ENCODE assay signal across 23 cellular contexts in genomic region chr17:2691965-2692780, GRCh38. TPM values are rescaled to one million over a fixed set of nuclear protein-coding genes. Genes with fewer than 3 reads are reported as not detected.
DNase-seq lines count a peak whose midpoint lies in the region; ATAC-seq and TF ChIP-seq lines count a peak whose summit lies in the region.
"Had no signal": no experiment of that assay in that cellular context is flagged by ENCODE, and none has a peak within 500 bp of the region (broad histone marks: within the 10 kb centered on the region; RNA-seq: fewer than 3 reads in every experiment).

No MANE protein-coding gene starts in this region.

- H3K4me3 ChIP-seq in lower leg skin (ENCODE audit: low read depth, poor library complexity, severe bottlenecking) = no peak overlapping the region
- no peak overlapping the region for H3K4me3 ChIP-seq in upper lobe of right lung
- H3K4me3 ChIP-seq: adrenal gland, dorsolateral prefrontal cortex, SJCRH30, thyroid gland had no signal

- 89 to 90% methylated on average over 48 to 52 of the region's 71 CpGs for WGBS in lower leg skin, 2 donors

- H3K36me3 Mint-ChIP-seq in natural killer cell (no peaks in the 10 kb centered on the region), T-helper 17 cell (ENCODE audit: low read depth) (no peaks in the 10 kb centered on the region)
- H3K36me3 Mint-ChIP-seq in natural killer cell treated with Interleukin-12 subunit alpha and Interleukin-12 subunit beta and Interleukin-15 and Interleukin-18, amount 100 ng/mL, for 72 hours = no peaks in the 10 kb centered on the region
- H3K36me3 Mint-ChIP-seq in activated CD8-positive, alpha-beta memory T cell treated with anti-CD3 and anti-CD28 coated beads, Interleukin-2, amount 10 ng/mL, durations not matched to agents 7 days and 5 days = peaks cover 14% of the 10 kb centered on the region

- peaks cover 66% of the 10 kb centered on the region for H3K36me3 ChIP-seq in upper lobe of right lung
- H3K36me3 ChIP-seq: SJCRH30 had no signal

- DNase-seq in natural killer cell (peak; percentile 12), lower leg skin (ENCODE audit: low spot score in 2 of 2) (peak; percentile 15 to 82), upper lobe of right lung (peak; percentile 59), NCI-H2029 treated with DMSO at 0.1 percent for 48 hours (lab: John Stamatoyannopoulos, UW) (no peak), T-helper 17 cell (no peak)
- no peak for DNase-seq in natural killer cell treated with Interleukin-12 subunit alpha and Interleukin-12 subunit beta and Interleukin-15 and Interleukin-18, amount 100 ng/mL, for 72 hours (ENCODE audit: low spot score)
- peak; percentile 39 for DNase-seq in activated CD8-positive, alpha-beta memory T cell treated with anti-CD3 and anti-CD28 coated beads, Interleukin-2, amount 10 ng/mL, durations not matched to agents 7 days and 5 days
- DNase-seq in stimulated activated CD8-positive, alpha-beta memory T cell treated with anti-CD3 and anti-CD28 coated beads, Interleukin-4, amount 100 ng/mL, for 48 hours = no peak
- DNase-seq: activated CD4-positive, CD25-positive, alpha-beta regulatory T cell; foreskin keratinocyte; hippocampal formation; midbrain; NCI-H2171; NCI-H69; SJCRH30; thyroid gland had no signal

- H3K4me3 Mint-ChIP-seq in natural killer cell (no peak overlapping the region), T-helper 17 cell (no peak overlapping the region)
- no peak overlapping the region for H3K4me3 Mint-ChIP-seq in natural killer cell treated with Interleukin-12 subunit alpha and Interleukin-12 subunit beta and Interleukin-15 and Interleukin-18, amount 100 ng/mL, for 72 hours
- H3K4me3 Mint-ChIP-seq in activated CD8-positive, alpha-beta memory T cell treated with anti-CD3 and anti-CD28 coated beads, Interleukin-2, amount 10 ng/mL, durations not matched to agents 7 days and 5 days = no peak overlapping the region
- H3K4me3 Mint-ChIP-seq: neural crest cell; T-helper 2 cell treated with Interferon-gamma antibody and Interleukin-4, amounts not matched to agents 5 μg/mL and 100 μg/mL, for 36 hours had no signal

- H3K27me3 ChIP-seq in upper lobe of right lung = no peaks in the 10 kb centered on the region
- H3K27me3 ChIP-seq: adrenal gland, dorsolateral prefrontal cortex, foreskin keratinocyte, SJCRH30, thyroid gland had no signal

- TF ChIP-seq CTCF in natural killer cell (IDR thresholded peaks at IDR 0.05) (no peak), lower leg skin (IDR thresholded peaks at IDR 0.05) (no peak), upper lobe of right lung (IDR thresholded peaks at IDR 0.05) (no peak)

- peaks cover 21% of the 10 kb centered on the region for H3K4me1 ChIP-seq in upper lobe of right lung
- H3K4me1 ChIP-seq: foreskin keratinocyte, SJCRH30 had no signal

- intact Hi-C loops in natural killer cell (cut with micrococcal nuclease) = no loop called here
- intact Hi-C loops in lower leg skin (cut with DNase I; ENCODE audit: low total_unique reads) = no loop called here
- intact Hi-C loops in upper lobe of right lung (cut with DNase I) = no loop called here

- ATAC-seq in natural killer cell = no peak
- no peak for ATAC-seq in natural killer cell treated with Interleukin-12 subunit alpha and Interleukin-12 subunit beta and Interleukin-15 and Interleukin-18, amount 100 ng/mL, for 72 hours
- ATAC-seq in activated CD8-positive, alpha-beta memory T cell treated with anti-CD3 and anti-CD28 coated beads, Interleukin-2, amount 10 ng/mL, durations not matched to agents 7 days and 5 days = no peak
- no peak for ATAC-seq in upper lobe of right lung
- ATAC-seq in T-helper 17 cell = no peak
- ATAC-seq: foreskin keratinocyte had no signal

- H3K4me1 Mint-ChIP-seq in natural killer cell (peaks cover 4 to 24% of the 10 kb centered on the region in 2 donors), T-helper 17 cell (peaks cover 7% of the 10 kb centered on the region)
- H3K4me1 Mint-ChIP-seq in natural killer cell treated with Interleukin-12 subunit alpha and Interleukin-12 subunit beta and Interleukin-15 and Interleukin-18, amount 100 ng/mL, for 72 hours (ENCODE audit: low read depth in 2 of 2) = peaks cover 6 to 18% of the 10 kb centered on the region in 2 donors
- H3K4me1 Mint-ChIP-seq in activated CD8-positive, alpha-beta memory T cell treated with anti-CD3 and anti-CD28 coated beads, Interleukin-2, amount 10 ng/mL, durations not matched to agents 7 days and 5 days = peaks cover 21% of the 10 kb centered on the region

- H3K27me3 Mint-ChIP-seq in natural killer cell (ENCODE audit: low read depth in 2 of 2) (no peaks in the 10 kb centered on the region), T-helper 17 cell (no peaks in the 10 kb centered on the region)
- no peaks in the 10 kb centered on the region for H3K27me3 Mint-ChIP-seq in natural killer cell treated with Interleukin-12 subunit alpha and Interleukin-12 subunit beta and Interleukin-15 and Interleukin-18, amount 100 ng/mL, for 72 hours
- H3K27me3 Mint-ChIP-seq in activated CD8-positive, alpha-beta memory T cell treated with anti-CD3 and anti-CD28 coated beads, Interleukin-2, amount 10 ng/mL, durations not matched to agents 7 days and 5 days = no peaks in the 10 kb centered on the region

- no peak for TF ChIP-seq POLR2A in lower leg skin (IDR thresholded peaks at IDR 0.05)

- H3K9me3 Mint-ChIP-seq in natural killer cell = no peaks in the 10 kb centered on the region
- no peaks in the 10 kb centered on the region for H3K9me3 Mint-ChIP-seq in natural killer cell treated with Interleukin-12 subunit alpha and Interleukin-12 subunit beta and Interleukin-15 and Interleukin-18, amount 100 ng/mL, for 72 hours
- no peaks in the 10 kb centered on the region for H3K9me3 Mint-ChIP-seq in activated CD8-positive, alpha-beta memory T cell treated with anti-CD3 and anti-CD28 coated beads, Interleukin-2, amount 10 ng/mL, durations not matched to agents 7 days and 5 days (ENCODE audit: low read depth)
- H3K9me3 Mint-ChIP-seq: neural crest cell; T-helper 2 cell treated with Interferon-gamma antibody and Interleukin-4, amounts not matched to agents 5 μg/mL and 100 μg/mL, for 36 hours had no signal

- no peak overlapping the region for H3K27ac Mint-ChIP-seq in natural killer cell
- no peak overlapping the region for H3K27ac Mint-ChIP-seq in natural killer cell treated with Interleukin-12 subunit alpha and Interleukin-12 subunit beta and Interleukin-15 and Interleukin-18, amount 100 ng/mL, for 72 hours
- no peak overlapping the region for H3K27ac Mint-ChIP-seq in activated CD8-positive, alpha-beta memory T cell treated with anti-CD3 and anti-CD28 coated beads, Interleukin-2, amount 10 ng/mL, durations not matched to agents 7 days and 5 days
- no peak overlapping the region for H3K27ac Mint-ChIP-seq in T-helper 17 cell
- H3K27ac Mint-ChIP-seq: T-helper 2 cell treated with Interferon-gamma antibody and Interleukin-4, amounts not matched to agents 5 μg/mL and 100 μg/mL, for 36 hours had no signal

- H3K9me3 ChIP-seq in upper lobe of right lung (no peaks in the 10 kb centered on the region), T-helper 17 cell (ENCODE audit: control insufficient read depth, low read length, poor library complexity, severe bottlenecking) (no peaks in the 10 kb centered on the region)
- H3K9me3 ChIP-seq: adrenal gland, SJCRH30, thyroid gland had no signal

- H3K27ac ChIP-seq in upper lobe of right lung = no peak overlapping the region
- H3K27ac ChIP-seq: adrenal gland, dorsolateral prefrontal cortex, foreskin keratinocyte, SJCRH30, thyroid gland had no signal

- CTCF ChIA-PET in activated CD8-positive, alpha-beta memory T cell treated with anti-CD3 and anti-CD28 coated beads, Interleukin-2, amount 10 ng/mL, durations not matched to agents 7 days and 5 days (lab: Charles Lee) = no interaction called here

RNA-seq across cellular contexts. Expression of gene CLUH, which starts 19.4 kb away (rescaled TPM):
- 10 to 100 TPM; 34.6 to 43.5 (median 42.1) TPM for total RNA-seq in natural killer cell
- 100 to 1,000 TPM in 1 of 2 donors, 10 to 100 TPM in 1; 65.7 to 195 TPM for total RNA-seq in natural killer cell treated with Interleukin-12 subunit alpha and Interleukin-12 subunit beta and Interleukin-15 and Interleukin-18, amount 100 ng/mL, for 72 hours
- 10 to 100 TPM; 65.0 to 81.1 TPM for total RNA-seq in activated CD8-positive, alpha-beta memory T cell treated with anti-CD3 and anti-CD28 coated beads, Interleukin-2, amount 10 ng/mL, durations not matched to agents 7 days and 5 days
- total RNA-seq in lower leg skin = 100 to 1,000 TPM in 3 of 4 donors, 10 to 100 TPM in 1; 99.3 to 178 (median 117) TPM
- 63.5 TPM for total RNA-seq in upper lobe of right lung
- 10 to 100 TPM; 55.2 to 68.6 TPM for total RNA-seq in T-helper 17 cell

RNA-seq across cellular contexts. Expression of gene CCDC92B, which starts 57.3 kb away (rescaled TPM):
- total RNA-seq in natural killer cell (not detected), lower leg skin (under 1 TPM; 0.11 to 0.71 (median 0.34) TPM), upper lobe of right lung (0.20 TPM), T-helper 17 cell (under 1 TPM; 0.13 to 0.37 TPM)
- not detected for total RNA-seq in natural killer cell treated with Interleukin-12 subunit alpha and Interleukin-12 subunit beta and Interleukin-15 and Interleukin-18, amount 100 ng/mL, for 72 hours
- total RNA-seq in activated CD8-positive, alpha-beta memory T cell treated with anti-CD3 and anti-CD28 coated beads, Interleukin-2, amount 10 ng/mL, durations not matched to agents 7 days and 5 days = under 1 TPM in 1 of 2 experiments, not detected in 1; 0.12 TPM
- total RNA-seq: Daoy, kidney epithelial cell, renal cortical epithelial cell, SJCRH30 had no signal

Comparison
In these comparisons a context has a peak if more than half of its experiments do, and no peak if none do; other contexts are left out.
1. DNase-seq: peak in natural killer cell (single experiment), activated CD8-positive, alpha-beta memory T cell treated with anti-CD3 and anti-CD28 coated beads, Interleukin-2, amount 10 ng/mL, durations not matched to agents 7 days and 5 days (single experiment), lower leg skin (2 of 2) and upper lobe of right lung (single experiment); none in natural killer cell treated with Interleukin-12 subunit alpha and Interleukin-12 subunit beta and Interleukin-15 and Interleukin-18, amount 100 ng/mL, for 72 hours (single experiment), NCI-H2029 treated with DMSO at 0.1 percent for 48 hours (single experiment), stimulated activated CD8-positive, alpha-beta memory T cell treated with anti-CD3 and anti-CD28 coated beads, Interleukin-4, amount 100 ng/mL, for 48 hours (single experiment) and T-helper 17 cell (0 of 3).